Comparison of ENCODE assay signal across 23 cellular contexts in genomic region chr22:24819487-24819886, GRCh38. TPM values are rescaled to one million over a fixed set of nuclear protein-coding genes. Genes with fewer than 3 reads are reported as not detected.
"Had no signal": no experiment of that assay in that cellular context is flagged by ENCODE, and none has a peak within 500 bp of the region (broad histone marks: within the 10 kb centered on the region; RNA-seq: fewer than 3 reads in every experiment).

No MANE protein-coding gene starts in this region.

- H3K4me1 ChIP-seq: spleen had no signal

- H3K27me3 ChIP-seq: dorsolateral prefrontal cortex, esophagus muscularis mucosa, upper lobe of left lung had no signal

- H3K27ac ChIP-seq: spleen, thoracic aorta, upper lobe of left lung had no signal

- H3K36me3 ChIP-seq: esophagus muscularis mucosa, spleen, thoracic aorta, upper lobe of left lung had no signal

- H3K4me3 ChIP-seq: dorsolateral prefrontal cortex, esophagus muscularis mucosa, spleen, thoracic aorta, upper lobe of left lung had no signal

- DNase-seq: activated CD4-positive, alpha-beta T cell treated with anti-CD3 and anti-CD28 coated beads for 1 hour; activated CD4-positive, alpha-beta T cell treated with anti-CD3 and anti-CD28 coated beads, Interleukin-2, amount 50 U/mL, for 1 hour; activated gamma-delta T cell treated with Interleukin-2 at 50 U/mL for 16 hours; activated T-cell treated with anti-CD3 and anti-CD28 coated beads, Interleukin-2, amount 50 U/mL, for 1 hour; glutamatergic neuron; kidney glomerular epithelial cell; mesenchymal stem cell; naive B cell; spleen; stimulated activated CD4-positive, alpha-beta T cell treated with anti-CD3 and anti-CD28 coated beads, Interleukin-4, amount 100 ng/mL, for 1 hour; stimulated activated naive CD4-positive, alpha-beta T cell treated with Interleukin-2 at 50 U/mL for 16 hours; T-helper 1 cell had no signal

- FAIRE-seq: colon, frontal cortex, TTC549 had no signal

- H3K9me3 ChIP-seq: esophagus muscularis mucosa, thoracic aorta had no signal

RNA-seq across cellular contexts. Expression of gene SGSM1, which starts 13.5 kb away (rescaled TPM):
- total RNA-seq: renal cortical epithelial cell had no signal

RNA-seq across cellular contexts. Expression of gene PIWIL3, which starts 45.0 kb away (rescaled TPM):
- total RNA-seq: aorta, esophagus muscularis mucosa, frontal cortex, mononuclear cell, posterior vena cava, renal cortical epithelial cell, spleen, thoracic aorta, upper lobe of left lung had no signal
- polyA plus RNA-seq: aorta, spleen had no signal
